Comparison of ENCODE assay signal across 20 cellular contexts in genomic region chr4:26791346-26791745, GRCh38.
DNase-seq lines count a peak whose midpoint lies in the region; ATAC-seq and TF ChIP-seq lines count a peak whose summit lies in the region.
"Had no signal": no experiment of that assay in that cellular context is flagged by ENCODE, and none has a peak within 500 bp of the region (broad histone marks: within the 10 kb centered on the region; RNA-seq: fewer than 3 reads in every experiment).

No MANE protein-coding gene starts in this region.

- in situ Hi-C loops in G401 (cut with HindIII; ENCODE audit: low sequenced_read_pairs): no loop called here

- H3K4me3 Mint-ChIP-seq in activated T-cell treated with anti-CD3 and anti-CD28 coated beads, Interleukin-2, amount 50 U/mL, for 4 hours: no peak overlapping the region
- H3K4me3 Mint-ChIP-seq in activated CD4-positive, alpha-beta memory T cell treated with anti-CD3 and anti-CD28 coated beads for 36 hours: no peak overlapping the region
- H3K4me3 Mint-ChIP-seq: B cell; CD4-positive, alpha-beta T cell; CD8-positive, alpha-beta T cell had no signal

- H3K27ac Mint-ChIP-seq in activated CD4-positive, alpha-beta memory T cell treated with anti-CD3 and anti-CD28 coated beads for 36 hours: no peak overlapping the region
- H3K27ac Mint-ChIP-seq: B cell; CD4-positive, alpha-beta T cell; CD8-positive, alpha-beta T cell had no signal

- peaks cover 10% of the 10 kb centered on the region for H3K4me1 Mint-ChIP-seq in activated T-cell treated with anti-CD3 and anti-CD28 coated beads, Interleukin-2, amount 50 U/mL, for 4 hours (ENCODE audit: low read depth)
- H3K4me1 Mint-ChIP-seq in activated CD4-positive, alpha-beta memory T cell treated with anti-CD3 and anti-CD28 coated beads for 36 hours (ENCODE audit: low read depth): peaks cover 14% of the 10 kb centered on the region

- CTCF ChIA-PET in activated CD4-positive, alpha-beta memory T cell treated with anti-CD3 and anti-CD28 coated beads for 36 hours (lab: Charles Lee): interaction anchor here (1.3 kb wide), 1 partner anchor 762 kb away, joined by 4 read pairs; no protein-coding TSS in a partner anchor

- H3K36me3 Mint-ChIP-seq in activated T-cell treated with anti-CD3 and anti-CD28 coated beads, Interleukin-2, amount 50 U/mL, for 4 hours (ENCODE audit: insufficient read depth): no peaks in the 10 kb centered on the region
- H3K36me3 Mint-ChIP-seq in activated CD4-positive, alpha-beta memory T cell treated with anti-CD3 and anti-CD28 coated beads for 36 hours: peaks cover 5% of the 10 kb centered on the region
- H3K36me3 Mint-ChIP-seq: CD8-positive, alpha-beta T cell had no signal

- H3K27ac ChIP-seq in psoas muscle: peak overlapping the region; percentile 19
- H3K27ac ChIP-seq: 22Rv1; A549; BLaER1 treated with 17β-estradiol and CSF1 and Interleukin-3, amounts not matched to agents 10 nM and 100 nM; C4-2B had no signal

- 31 to 42% (median 36%) methylated on average over 3 of the region's 3 CpGs for WGBS in psoas muscle, 3 donors

- H3K4me3 ChIP-seq in psoas muscle: no peak overlapping the region
- H3K4me3 ChIP-seq: A549; BLaER1 treated with 17β-estradiol and CSF1 and Interleukin-3, amounts not matched to agents 10 nM and 100 nM; GM12878 had no signal

- peaks cover 6% of the 10 kb centered on the region for H3K9me3 Mint-ChIP-seq in activated T-cell treated with anti-CD3 and anti-CD28 coated beads, Interleukin-2, amount 50 U/mL, for 4 hours
- H3K9me3 Mint-ChIP-seq in activated CD4-positive, alpha-beta memory T cell treated with anti-CD3 and anti-CD28 coated beads for 36 hours: no peaks in the 10 kb centered on the region
- H3K9me3 Mint-ChIP-seq: CD4-positive, alpha-beta T cell had no signal

- POLR2A ChIA-PET in activated CD4-positive, alpha-beta memory T cell treated with anti-CD3 and anti-CD28 coated beads for 36 hours (lab: Charles Lee): no interaction called here

- ATAC-seq in psoas muscle: peak in 2 of 4 donors; percentile 40 to 49
- no peak for ATAC-seq in activated T-cell treated with anti-CD3 and anti-CD28 coated beads, Interleukin-2, amount 50 U/mL, for 4 hours
- ATAC-seq in GM21528 (IDR thresholded peaks at IDR 0.05; ENCODE audit: low FRiP score, unreplicated experiment): no peak
- ATAC-seq: A549; CD8-positive, alpha-beta T cell; GM12878 had no signal

- H3K27me3 ChIP-seq in psoas muscle (ENCODE audit: insufficient read depth in 3 of 3, low read length in 2 of 3): no peaks in the 10 kb centered on the region
- H3K27me3 ChIP-seq: BLaER1 treated with 17β-estradiol and CSF1 and Interleukin-3, amounts not matched to agents 10 nM and 100 nM had no signal

- peaks cover 30% of the 10 kb centered on the region for H3K4me1 ChIP-seq in psoas muscle
- H3K4me1 ChIP-seq: Caco-2 had no signal

- no peak for TF ChIP-seq CTCF in psoas muscle (IDR thresholded peaks at IDR 0.05)

- intact Hi-C loops in psoas muscle (cut with DNase I): loop anchor here (5.0 to 10.0 kb wide), 2 partner anchors 66 to 213 kb away; no protein-coding TSS in a partner anchor
- intact Hi-C loops in activated CD4-positive, alpha-beta memory T cell treated with anti-CD3 and anti-CD28 coated beads for 36 hours (cut with micrococcal nuclease): no loop called here

- no peaks in the 10 kb centered on the region for H3K9me3 ChIP-seq in psoas muscle
- H3K9me3 ChIP-seq: A549, Caco-2 had no signal

- no peaks in the 10 kb centered on the region for H3K36me3 ChIP-seq in psoas muscle (ENCODE audit: insufficient read depth in 1 of 2, low read depth in 1 of 2)
- H3K36me3 ChIP-seq: BLaER1 treated with 17β-estradiol and CSF1 and Interleukin-3, amounts not matched to agents 10 nM and 100 nM had no signal

- DNase-seq in G401 (ENCODE audit: low spot score): peak; percentile 58
- DNase-seq in NCI-H446 treated with DMSO at 0.1 percent for 48 hours (lab: John Stamatoyannopoulos, UW): peak; percentile 53
- peak; percentile 41 for DNase-seq in cerebellar cortex (ENCODE audit: low spot score)
- DNase-seq in psoas muscle: no peak
- DNase-seq in activated T-cell treated with anti-CD3 and anti-CD28 coated beads, Interleukin-2, amount 50 U/mL, for 4 hours: no peak
- DNase-seq in activated CD4-positive, alpha-beta memory T cell treated with anti-CD3 and anti-CD28 coated beads for 36 hours: no peak
- DNase-seq: AML-193; Caco-2; Calu3; CD4-positive, alpha-beta T cell; CD8-positive, alpha-beta T cell; DMS79 treated with DMSO at 0.1 percent for 48 hours; GDM1 had no signal

- H3K27me3 Mint-ChIP-seq in activated T-cell treated with anti-CD3 and anti-CD28 coated beads, Interleukin-2, amount 50 U/mL, for 4 hours (ENCODE audit: low read depth): peaks cover 3% of the 10 kb centered on the region
- H3K27me3 Mint-ChIP-seq in activated CD4-positive, alpha-beta memory T cell treated with anti-CD3 and anti-CD28 coated beads for 36 hours: no peaks in the 10 kb centered on the region
- H3K27me3 Mint-ChIP-seq: CD4-positive, alpha-beta T cell had no signal

Comparison
In these comparisons a context has a peak if more than half of its experiments do, and no peak if none do; other contexts are left out.
1. DNase-seq: peak in G401 (single experiment), NCI-H446 treated with DMSO at 0.1 percent for 48 hours (single experiment) and cerebellar cortex (single experiment); none in psoas muscle (0 of 2), activated T-cell treated with anti-CD3 and anti-CD28 coated beads, Interleukin-2, amount 50 U/mL, for 4 hours (single experiment) and activated CD4-positive, alpha-beta memory T cell treated with anti-CD3 and anti-CD28 coated beads for 36 hours (single experiment).